25 cellular contexts compared by ENCODE assay signal in genomic region chr2:22273853-22274252, GRCh38.
"Had no signal": no experiment of that assay in that cellular context is flagged by ENCODE, and none has a peak within 500 bp of the region (broad histone marks: within the 10 kb centered on the region; RNA-seq: fewer than 3 reads in every experiment).

No MANE protein-coding gene starts in this region.

- H3K4me3 ChIP-seq: ascending aorta, body of pancreas, SJSA1 had no signal

- H3K27ac ChIP-seq: ascending aorta, body of pancreas, SJSA1 had no signal

- H3K9me3 ChIP-seq: ascending aorta, body of pancreas, SJSA1 had no signal

- DNase-seq: activated CD4-positive, alpha-beta T cell treated with anti-CD3 and anti-CD28 coated beads for 48 hours; activated CD4-positive, alpha-beta T cell treated with anti-CD3 and anti-CD28 coated beads, Interleukin-2, amount 50 U/mL, for 4 hours; activated CD4-positive, CD25-positive, alpha-beta regulatory T cell treated with anti-CD3 and anti-CD28 coated beads, Interleukin-2, amount 50 U/mL, for 72 hours; activated CD8-positive, alpha-beta memory T cell treated with anti-CD3 and anti-CD28 coated beads, Interleukin-2, amount 50 U/mL, for 48 hours; activated CD8-positive, alpha-beta T cell treated with anti-CD3 and anti-CD28 coated beads, Interleukin-2, amount 10 ng/mL, durations not matched to agents 7 days and 5 days; activated naive CD4-positive, alpha-beta T cell treated with anti-CD3 and anti-CD28 coated beads, Interleukin-2, amount 50 U/mL, for 16 hours; activated T-cell treated with anti-CD3 and anti-CD28 coated beads, Interleukin-2, amount 50 U/mL, for 1 hour; body of pancreas; central memory CD4-positive, alpha-beta T cell; cortex of kidney; Kasumi-1; NCI-H1092 treated with DMSO at 0.1 percent for 48 hours; NCI-H1417 treated with DMSO at 0.1 percent for 48 hours; NCI-H187; NCI-H2081 treated with DMSO at 0.1 percent for 48 hours; SHP77; SW 1271; T-helper 17 cell; T-helper 9 cell had no signal

- ATAC-seq: activated CD8-positive, alpha-beta T cell treated with anti-CD3 and anti-CD28 coated beads, Interleukin-2, amount 10 ng/mL, durations not matched to agents 7 days and 5 days; body of pancreas; Panc1; SK-N-SH treated with all-trans-retinoic acid at 6 μM for 48 hours; T-helper 17 cell; WTC11 had no signal

- H3K27me3 ChIP-seq: ascending aorta, body of pancreas, SJSA1 had no signal

- H3K36me3 ChIP-seq: ascending aorta, SJSA1 had no signal

- H3K4me1 ChIP-seq: ascending aorta, body of pancreas, SJSA1 had no signal

- FAIRE-seq: bronchial epithelial cell had no signal
